ENCODE assay signal across 24 cellular contexts in genomic region chr5:87562068-87562467, GRCh38.
"Had no signal": no experiment of that assay in that cellular context is flagged by ENCODE, and none has a peak within 500 bp of the region (broad histone marks: within the 10 kb centered on the region; RNA-seq: fewer than 3 reads in every experiment).

No MANE protein-coding gene starts in this region.

- H3K36me3 ChIP-seq: SJCRH30 had no signal

- H3K27me3 ChIP-seq: SJCRH30 had no signal

- H3K9ac ChIP-seq: KMS-11 had no signal

- H3K4me1 Mint-ChIP-seq: IgD-negative memory B cell had no signal

- H3K4me3 ChIP-seq: K562, SJCRH30 had no signal

- H3K27me3 Mint-ChIP-seq: IgD-negative memory B cell had no signal

- DNase-seq: Kasumi-1, MM.1S, NCI-H1092 treated with DMSO at 0.1 percent for 48 hours, NCI-H1436, NCI-H187, NCI-H2029, NCI-H2081 treated with DMSO at 0.1 percent for 48 hours, NCI-H2171, NCI-H226, NCI-H446, NCI-H510A, NCI-H524 treated with DMSO at 0.1 percent for 48 hours, NCI-H774, PC-3, SHP77 treated with DMSO at 0.1 percent for 48 hours, SJCRH30 had no signal

- H3K27ac ChIP-seq: HL-60, KMS-11, SJCRH30 had no signal

- H3K4me3 Mint-ChIP-seq: IgD-negative memory B cell had no signal

- H3K36me3 Mint-ChIP-seq: IgD-negative memory B cell had no signal

- ATAC-seq: K562, Panc1, PC-3, Right ventricle myocardium inferior, SK-N-SH treated with all-trans-retinoic acid at 6 μM for 48 hours had no signal

- H3K9me3 ChIP-seq: SJCRH30 had no signal

- FAIRE-seq: HTR-8/SVneo, K562 had no signal

- H3K27ac Mint-ChIP-seq: IgD-negative memory B cell had no signal

- H3K4me1 ChIP-seq: SJCRH30 had no signal
